Comparison of ENCODE assay signal across 18 cellular contexts in the genomic region with DNA sequence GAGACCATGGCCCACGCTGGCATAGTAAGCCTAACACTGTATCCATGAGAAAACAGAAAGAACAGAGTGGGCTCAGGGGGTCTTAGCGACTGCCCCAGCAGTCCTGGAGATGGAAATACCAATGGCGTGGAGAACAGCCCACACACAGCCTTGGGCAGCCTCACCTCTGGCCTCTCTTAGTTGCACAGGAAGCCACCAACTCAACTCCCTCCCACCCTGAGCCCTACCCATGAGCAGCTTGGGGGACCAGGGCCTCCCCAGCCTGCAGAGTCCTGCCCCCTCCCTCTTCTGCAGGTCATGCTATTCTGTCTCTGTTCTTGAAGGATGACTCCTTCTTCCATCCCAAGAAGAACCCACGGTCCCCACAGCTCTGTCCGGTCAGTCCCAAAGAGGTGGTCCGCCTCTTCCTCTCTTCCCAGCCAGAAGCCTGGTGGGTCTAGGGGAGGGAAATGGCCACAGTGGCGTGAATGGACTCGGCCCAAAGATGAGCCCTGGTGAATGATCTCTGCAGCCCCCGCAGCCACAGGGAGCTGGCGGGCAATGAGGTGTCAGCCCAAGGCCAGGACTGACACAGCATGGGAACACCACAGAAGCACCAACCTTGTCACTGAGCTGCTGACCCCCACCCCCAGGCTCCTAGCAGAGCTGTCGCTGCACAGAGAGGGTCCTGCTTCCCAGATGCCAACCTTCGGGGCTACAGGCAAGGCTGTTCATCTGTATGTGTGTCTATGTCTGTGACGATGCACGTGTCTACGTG.
"Had no signal": no experiment of that assay in that cellular context is flagged by ENCODE, and none has a peak within 500 bp of the region (broad histone marks: within the 10 kb centered on the region; RNA-seq: fewer than 3 reads in every experiment).

No MANE protein-coding gene starts in this region.

- H3K9me3 Mint-ChIP-seq: activated T-helper 1 cell treated with anti-CD3 and anti-CD28 coated beads, Interleukin-12 subunit alpha, Interleukin-12 subunit beta, Interleukin-2, Interleukin-4 antibody, amounts not matched to agents 30 ng/mL and 10 ng/mL and 1 ng/mL, durations not matched to agents 14 hours and 24 hours and 36 hours; memory B cell; natural killer cell treated with Interleukin-12 subunit alpha and Interleukin-12 subunit beta and Interleukin-15 and Interleukin-18, amount 100 ng/mL, for 72 hours; stimulated activated memory B cell treated with anti-CD40 and anti-IgM and Interleukin-4, amounts not matched to agents 10 μg/mL and 1 μg/mL and 100 μg/mL, for 72 hours had no signal

- H3K36me3 Mint-ChIP-seq: memory B cell; natural killer cell treated with Interleukin-12 subunit alpha and Interleukin-12 subunit beta and Interleukin-15 and Interleukin-18, amount 100 ng/mL, for 72 hours; stimulated activated memory B cell treated with anti-CD40 and anti-IgM and Interleukin-4, amounts not matched to agents 10 μg/mL and 1 μg/mL and 100 μg/mL, for 72 hours had no signal

- H3K27me3 ChIP-seq: ascending aorta, suprapubic skin, upper lobe of right lung had no signal

- H3K27ac Mint-ChIP-seq: activated T-helper 1 cell treated with anti-CD3 and anti-CD28 coated beads, Interleukin-12 subunit alpha, Interleukin-12 subunit beta, Interleukin-2, Interleukin-4 antibody, amounts not matched to agents 30 ng/mL and 10 ng/mL and 1 ng/mL, durations not matched to agents 14 hours and 24 hours and 36 hours; memory B cell; natural killer cell treated with Interleukin-12 subunit alpha and Interleukin-12 subunit beta and Interleukin-15 and Interleukin-18, amount 100 ng/mL, for 72 hours; stimulated activated memory B cell treated with anti-CD40 and anti-IgM and Interleukin-4, amounts not matched to agents 10 μg/mL and 1 μg/mL and 100 μg/mL, for 72 hours had no signal

- ATAC-seq: activated CD4-positive, CD25-positive, alpha-beta regulatory T cell treated with anti-CD3 and anti-CD28 coated beads, Interleukin-2, amount 50 U/mL, for 24 hours; left ventricle myocardium superior; psoas muscle; stimulated activated memory B cell treated with anti-CD40 and anti-IgM and Interleukin-4, amounts not matched to agents 10 μg/mL and 1 μg/mL and 100 μg/mL, for 72 hours; upper lobe of right lung had no signal

- H3K4me1 ChIP-seq: ascending aorta, psoas muscle had no signal

- H3K4me3 ChIP-seq: ascending aorta, psoas muscle had no signal

- H3K36me3 ChIP-seq: ascending aorta, suprapubic skin, upper lobe of right lung had no signal

- H3K27ac ChIP-seq: ascending aorta, dorsolateral prefrontal cortex, psoas muscle, suprapubic skin, upper lobe of right lung had no signal

- H3K4me1 Mint-ChIP-seq: memory B cell; stimulated activated memory B cell treated with anti-CD40 and anti-IgM and Interleukin-4, amounts not matched to agents 10 μg/mL and 1 μg/mL and 100 μg/mL, for 72 hours had no signal

- H3K4me3 Mint-ChIP-seq: activated T-helper 1 cell treated with anti-CD3 and anti-CD28 coated beads, Interleukin-12 subunit alpha, Interleukin-12 subunit beta, Interleukin-2, Interleukin-4 antibody, amounts not matched to agents 30 ng/mL and 10 ng/mL and 1 ng/mL, durations not matched to agents 14 hours and 24 hours and 36 hours; memory B cell; natural killer cell treated with Interleukin-12 subunit alpha and Interleukin-12 subunit beta and Interleukin-15 and Interleukin-18, amount 100 ng/mL, for 72 hours; stimulated activated memory B cell treated with anti-CD40 and anti-IgM and Interleukin-4, amounts not matched to agents 10 μg/mL and 1 μg/mL and 100 μg/mL, for 72 hours had no signal

- DNase-seq: activated CD4-positive, alpha-beta T cell treated with anti-CD3 and anti-CD28 coated beads, Interleukin-2, amount 50 U/mL, for 1 hour; activated naive CD4-positive, alpha-beta T cell treated with Interleukin-2 at 50 U/mL for 16 hours; dorsolateral prefrontal cortex; endodermal cell; hippocampal formation; left ventricle myocardium superior; occipital lobe; stimulated activated CD4-positive, alpha-beta T cell treated with anti-CD3 and anti-CD28 coated beads, Interleukin-12 subunit alpha, Interleukin-12 subunit beta, amount 100 ng/mL, for 4 hours; SW 1271; upper lobe of right lung had no signal

- H3K9me3 ChIP-seq: ascending aorta, psoas muscle, suprapubic skin, upper lobe of right lung had no signal
